In genomic region chr1:109910123-109910962, GRCh38 we compare ENCODE assay signal across 8 cellular contexts. TPM values are rescaled to one million over a fixed set of nuclear protein-coding genes. Genes with fewer than 3 reads are reported as not detected.
DNase-seq lines count a peak whose midpoint lies in the region; ATAC-seq, FAIRE-seq and TF ChIP-seq lines count a peak whose summit lies in the region.

TSS of gene CSF1 (plus strand) at chr1:109910849. CDS start at chr1:109911024, 175 bp downstream.

- no peaks in the 10 kb centered on the region for H3K27me3 ChIP-seq in GM06990 (replicated peaks; ENCODE audit: control insufficient read depth, insufficient read depth, low read length)

- DNase-seq in GM06990 (ENCODE audit: extremely low read depth, insufficient read length), result peak; percentile 73
- peak; percentile 32 for DNase-seq in LoVo (ENCODE audit: low spot score)
- DNase-seq in activated CD4-positive, alpha-beta T cell treated with anti-CD3 and anti-CD28 coated beads for 4 hours, result peak; percentile 75 to 80
- DNase-seq in cerebellum (ENCODE audit: low spot score), result peak; percentile 73
- peak; percentile 95 for DNase-seq in kidney
- peak; percentile 28 to 53 (median 46) for DNase-seq in stimulated activated CD4-positive, alpha-beta T cell treated with anti-CD3 and anti-CD28 coated beads, Interleukin-12 subunit alpha, Interleukin-12 subunit beta, amount 100 ng/mL, for 48 hours (ENCODE audit: low read depth in 2 of 3, low spot score in 1 of 3)

- TF ChIP-seq CTCF in GM06990 (IDR thresholded peaks at IDR 0.05; ENCODE audit: insufficient read depth, low read length, poor library complexity, severe bottlenecking) (no peak), kidney (IDR thresholded peaks at IDR 0.05; ENCODE audit: borderline replicate concordance, extremely low read depth, insufficient read depth) (no peak)

- H3K4me3 ChIP-seq in GM06990 (replicated peaks; ENCODE audit: low read depth, low read length) (peak within 1 kb of the TSS; percentile 84), kidney (ENCODE audit: low read length in 2 of 2) (peak within 1 kb of the TSS; percentile 69 to 70)

- no peak for FAIRE-seq in kidney (lab: Jason Lieb, UNC)

- H3K36me3 ChIP-seq in GM06990 (ENCODE audit: control insufficient read depth, insufficient read depth, low read length) (peaks cover 6% of the 10 kb centered on the region), kidney (ENCODE audit: control insufficient read depth in 1 of 2, insufficient read depth in 2 of 2, low read length in 2 of 2) (no peaks in the 10 kb centered on the region)

- peak within 1 kb of the TSS; percentile 67 to 79 for H3K9ac ChIP-seq in kidney (ENCODE audit: low read length in 2 of 2)

- H3K9me3 ChIP-seq in kidney (ENCODE audit: control insufficient read depth in 1 of 2, low read length in 2 of 2), result no peaks in the 10 kb centered on the region

- no peak for ATAC-seq in HG03565 (IDR thresholded peaks at IDR 0.05; ENCODE audit: unreplicated experiment)
- ATAC-seq in HG03342 (IDR thresholded peaks at IDR 0.05; ENCODE audit: unreplicated experiment), result no peak

- peaks cover 4 to 28% of the 10 kb centered on the region in 2 donors for H3K4me1 ChIP-seq in kidney (ENCODE audit: control insufficient read depth in 1 of 2, insufficient read depth in 1 of 2, low read depth in 1 of 2, low read length in 2 of 2)

- intact Hi-C loops in kidney (cut with DNase I), result no loop called here

- peak within 1 kb of the TSS; percentile 75 to 76 for H3K27ac ChIP-seq in kidney (ENCODE audit: low read depth in 2 of 2, low read length in 2 of 2)

RNA-seq across cellular contexts. Expression of gene CSF1, which starts in this region (rescaled TPM):
- total RNA-seq in cerebellum, result 4.3 TPM
- total RNA-seq in kidney, result 33.8 TPM
- polyA plus RNA-seq in kidney (ENCODE audit: insufficient read depth, low read depth, low replicate concordance), result 11.1 TPM

Comparison
In these comparisons a context has a peak if more than half of its experiments do, and no peak if none do; other contexts are left out.
1. DNase-seq: peak in every context shown above with its lines; median percentile 95 in kidney; 78 in activated CD4-positive, alpha-beta T cell treated with anti-CD3 and anti-CD28 coated beads for 4 hours; 73 in GM06990; 73 in cerebellum; 46 in stimulated activated CD4-positive, alpha-beta T cell treated with anti-CD3 and anti-CD28 coated beads, Interleukin-12 subunit alpha, Interleukin-12 subunit beta, amount 100 ng/mL, for 48 hours; 32 in LoVo.